11 cellular contexts compared by ENCODE assay signal in the genomic region with DNA sequence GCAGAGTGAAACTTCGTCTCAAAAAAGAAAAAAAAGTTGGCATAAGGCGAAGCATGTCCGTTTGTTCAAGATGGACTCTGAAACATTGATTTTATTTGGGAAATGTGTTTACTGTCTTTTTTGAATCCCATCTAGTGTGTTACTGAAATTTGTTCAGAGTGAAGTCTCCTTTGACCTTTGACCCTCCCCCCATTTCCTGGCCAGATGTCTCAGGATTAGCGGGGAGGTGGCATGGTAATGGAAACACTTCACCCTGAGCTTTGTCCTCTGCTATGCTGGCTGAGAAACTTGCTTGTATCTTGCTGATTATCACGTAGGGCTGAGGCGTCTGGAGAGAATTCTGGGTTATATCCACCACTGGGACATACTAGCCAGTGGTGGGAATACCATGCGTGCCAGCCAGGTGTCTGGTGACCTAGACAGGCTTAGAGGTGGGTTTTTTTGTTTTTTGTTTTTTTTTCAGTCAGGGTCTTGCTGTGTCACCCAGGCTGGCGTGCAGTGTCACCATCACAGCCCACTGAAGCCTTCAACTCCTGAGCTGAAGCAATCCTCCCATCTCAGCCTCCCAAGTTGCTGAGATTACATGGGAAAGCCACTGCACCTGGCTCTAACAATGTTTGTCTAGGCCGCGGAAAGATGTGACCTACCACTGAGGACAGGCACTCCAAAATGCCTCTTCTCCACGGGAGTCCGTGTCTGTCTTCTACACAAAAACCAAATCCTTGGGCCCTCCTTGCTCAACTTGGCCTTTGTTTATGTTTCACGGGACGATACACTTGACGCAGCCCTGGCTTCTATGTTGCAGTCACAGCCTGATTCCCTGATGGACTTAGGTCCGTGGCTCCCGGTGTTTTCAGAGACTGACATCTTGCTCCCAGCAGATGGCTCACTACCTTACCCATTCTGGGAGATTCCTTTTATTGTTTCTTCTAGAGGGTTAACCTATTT. TPM values are rescaled to one million over a fixed set of nuclear protein-coding genes. Genes with fewer than 3 reads are reported as not detected.
DNase-seq lines count a peak whose midpoint lies in the region; ATAC-seq, FAIRE-seq and TF ChIP-seq lines count a peak whose summit lies in the region.
"Had no signal": no experiment of that assay in that cellular context is flagged by ENCODE, and none has a peak within 500 bp of the region (broad histone marks: within the 10 kb centered on the region; RNA-seq: fewer than 3 reads in every experiment).

No MANE protein-coding gene starts in this region.

- no peak overlapping the region; the same call in 1 of the 2 replicates for H2AFZ ChIP-seq in GM23338
- peak overlapping the region; percentile 89 for H2AFZ ChIP-seq in HepG2 (ENCODE audit: low read length)

- TF ChIP-seq CTCF in AG09309 (IDR thresholded peaks at IDR 0.05; ENCODE audit: control insufficient read depth, insufficient read depth, low read depth, low read length, missing control alignments) (peak; percentile 20), GM23338 (conservative IDR thresholded peaks at IDR 0.05; ENCODE audit: low read depth in 2 of 2) (peak in 1 of 2 experiments; percentile 13; a peak in 1 of 4 replicates), astrocyte of the spinal cord (IDR thresholded peaks at IDR 0.05; ENCODE audit: low read depth, low read length) (peak; percentile 36), HepG2 (CRISPR knock-in tag; IDR thresholded peaks at IDR 0.05) (peak; percentile 73), gastrocnemius medialis (IDR thresholded peaks at IDR 0.05 in 4 of 5, conservative IDR thresholded peaks at IDR 0.05 in 1 of 5) (no peak)

- POLR2A ChIA-PET in HepG2 (lab: Yijun Ruan, JAX), result interaction anchor here (0.7 to 13.1 kb wide), 6 partner anchors 8 to 101 kb away, joined by 3 to 390 read pairs (median 31); a partner anchor contains a TSS

- no peaks in the 10 kb centered on the region; the same call in 2 of the 3 replicates for H3K9me3 Mint-ChIP-seq in GM23338

- H3K9ac ChIP-seq in HepG2 (ENCODE audit: insufficient read depth, low read depth, low read length), result peak overlapping the region; percentile 10; the same call in 1 of the 2 replicates

- H3K36me3 ChIP-seq in GM23338 (ENCODE audit: insufficient read depth) (no peaks in the 10 kb centered on the region; the same call in 1 of the 2 replicates), HepG2 (replicated peaks in 1 of 2; ENCODE audit: control insufficient read depth in 1 of 2, insufficient read depth in 2 of 2, low read length in 2 of 2) (peaks cover 0 to under 1% of the 10 kb centered on the region in 2 experiments; a peak in 2 of 5 replicates), gastrocnemius medialis (peaks cover 0 to 12% of the 10 kb centered on the region in 2 donors)

- no peak for TF ChIP-seq RAD21 in HepG2 (CRISPR knock-in tag; IDR thresholded peaks at IDR 0.05)

- peaks cover 26% of the 10 kb centered on the region for H3K4me1 Mint-ChIP-seq in GM23338

- H3K9me2 ChIP-seq in GM23338 (ENCODE audit: insufficient read depth), result no peaks in the 10 kb centered on the region

- WGBS in HepG2 (ENCODE audit: low lambda C conversion rate), result 6% methylated on average over 17 of the region's 17 CpGs

- CTCF ChIA-PET in HepG2 (lab: Yijun Ruan, JAX; ENCODE audit: low intra/inter-chr PET ratio, low total read pairs), result interaction anchor here (1.3 to 1.5 kb wide), 2 partner anchors 13 to 17 kb away, joined by 3 to 4 read pairs; no protein-coding TSS in a partner anchor

- no peak; a peak in 1 of 4 replicates for TF ChIP-seq POLR2A in HepG2 (IDR thresholded peaks at IDR 0.05; ENCODE audit: insufficient read depth in 1 of 2, low read depth in 2 of 2, low read length in 2 of 2)
- no peak for TF ChIP-seq POLR2A in gastrocnemius medialis (IDR thresholded peaks at IDR 0.05)

- FAIRE-seq in HepG2 (lab: Jason Lieb, UNC), result peak; percentile 94

- TF ChIP-seq EP300 in HepG2 (IDR thresholded peaks at IDR 0.05; ENCODE audit: low read depth in 2 of 2, low read length in 2 of 2) (peak in 1 of 2 experiments; percentile 15; a peak in 1 of 4 replicates), HepG2 (CRISPR knock-in tag; IDR thresholded peaks at IDR 0.05; ENCODE audit: borderline replicate concordance) (no peak)

- H3K9me3 ChIP-seq in HepG2 (ENCODE audit: low read length), result no peaks in the 10 kb centered on the region
- no peaks in the 10 kb centered on the region for H3K9me3 ChIP-seq in gastrocnemius medialis

- DNase-seq in AG09309 (ENCODE audit: low read depth) (no peak), GM23338 (ENCODE audit: low spot score) (no peak), astrocyte of the spinal cord (ENCODE audit: low read depth, low spot score) (no peak), HepG2 (ENCODE audit: low spot score) (peak; percentile 56), gastrocnemius medialis (no peak), GOT3 (lab: John Stamatoyannopoulos, UW) (no peak)
- DNase-seq: activated naive CD4-positive, alpha-beta T cell treated with anti-CD3 and anti-CD28 coated beads, Interleukin-2, amount 50 U/mL, for 16 hours had no signal

- peaks cover 15% of the 10 kb centered on the region; the same call in 1 of the 2 replicates for H3F3A ChIP-seq in GM23338 (replicated peaks; ENCODE audit: low read depth)

- H3K4me2 ChIP-seq in GM23338 (no peak overlapping the region), HepG2 (ENCODE audit: low read depth, low read length) (peak overlapping the region; percentile 98)

- in situ Hi-C loops in astrocyte of the spinal cord (cut with HindIII; ENCODE audit: low sequenced_read_pairs) (no loop called here), HepG2 (cut with HindIII; ENCODE audit: extremely low pct_ligation_motif_present, low pct_unique_long_range_greater_than_20kb) (no loop called here), gastrocnemius medialis (cut with MboI; ENCODE audit: low sequenced_read_pairs in 4 of 4) (loop anchor here in 1 of 4 donors (25.0 kb wide), 1 partner anchor 116 kb away; a partner anchor contains a TSS)

- H3K27me3 ChIP-seq in GM23338 (ENCODE audit: insufficient read depth) (no peaks in the 10 kb centered on the region), HepG2 (ENCODE audit: control insufficient read depth in 1 of 2, insufficient read depth in 2 of 2, low read length in 2 of 2) (no peaks in the 10 kb centered on the region), gastrocnemius medialis (no peaks in the 10 kb centered on the region)

- H3K4me3 Mint-ChIP-seq in GM23338, result no peak overlapping the region; the same call in 2 of the 3 replicates

- H3K27ac ChIP-seq in GM23338 (ENCODE audit: low read depth), result no peak overlapping the region
- no peak overlapping the region for H3K27ac ChIP-seq in HepG2 (ENCODE audit: extremely low read length, insufficient read depth, low read length)
- peak overlapping the region in 1 of 4 donors; percentile 76 for H3K27ac ChIP-seq in gastrocnemius medialis
- H3K27ac ChIP-seq: epithelial cell of prostate, skin epidermis had no signal

- H3K36me3 Mint-ChIP-seq in GM23338 (ENCODE audit: low read depth), result peaks cover 17% of the 10 kb centered on the region; the same call in 2 of the 3 replicates

- H4K20me1 ChIP-seq in GM23338 (replicated peaks; ENCODE audit: insufficient read depth) (peaks cover 4% of the 10 kb centered on the region; the same call in 1 of the 2 replicates), HepG2 (ENCODE audit: insufficient read depth, low read length) (peaks cover 2% of the 10 kb centered on the region; the same call in 1 of the 2 replicates)

- no peaks in the 10 kb centered on the region for H3K4me1 ChIP-seq in GM23338 (ENCODE audit: insufficient read depth)
- H3K4me1 ChIP-seq in HepG2 (ENCODE audit: insufficient read depth, low read length), result peaks cover 58% of the 10 kb centered on the region
- peaks cover 34 to 40% of the 10 kb centered on the region in 2 donors for H3K4me1 ChIP-seq in gastrocnemius medialis

- BruUV-seq in HepG2 (replicated peaks; lab: Mats Ljungman, UMichigan), result no TSS peak

- H3K79me2 ChIP-seq in GM23338 (replicated peaks; ENCODE audit: insufficient read depth) (no peaks in the 10 kb centered on the region; the same call in 1 of the 2 replicates), HepG2 (ENCODE audit: insufficient read depth, low read length) (no peaks in the 10 kb centered on the region)

- intact Hi-C loops in HepG2 (cut with micrococcal nuclease; ENCODE audit: unreplicated experiment), result no loop called here
- intact Hi-C loops in gastrocnemius medialis (cut with DNase I; ENCODE audit: low total_unique reads), result no loop called here

- no peak for ATAC-seq in GM23338
- ATAC-seq in HepG2, result peak; percentile 37
- no peak for ATAC-seq in gastrocnemius medialis
- ATAC-seq in HG03460 (IDR thresholded peaks at IDR 0.05; ENCODE audit: unreplicated experiment), result no peak
- no peak for ATAC-seq in GM18861 (IDR thresholded peaks at IDR 0.05; ENCODE audit: unreplicated experiment)

- H3K27ac Mint-ChIP-seq in GM23338, result peak overlapping the region; percentile 63

- H3K27me3 Mint-ChIP-seq in GM23338 (ENCODE audit: insufficient read depth, low read depth, poor library complexity), result peaks cover 33% of the 10 kb centered on the region

- H3K4me3 ChIP-seq in AG09309 (ENCODE audit: control insufficient read depth, low read depth, low read length) (no peak overlapping the region), GM23338 (no peak overlapping the region), astrocyte of the spinal cord (ENCODE audit: low read depth, low read length) (no peak overlapping the region), HepG2 (replicated peaks in 1 of 3; ENCODE audit: insufficient read depth in 1 of 3, low read depth in 2 of 3, low read length in 3 of 3) (peak overlapping the region; percentile 37 to 58 (median 39); a peak in 5 of 6 replicates), gastrocnemius medialis (no peak overlapping the region)
- H3K4me3 ChIP-seq: skin epidermis had no signal

RNA-seq across cellular contexts. Expression of a gene that starts 6.6 kb away (rescaled TPM):
- total RNA-seq in GM23338 (2014; rRNA removed; shearing (Covaris generic)), result 30.5 TPM in 2 replicates
- 31.7 and 34.7 TPM in 2 replicates for polyA plus RNA-seq in GM23338 (2016; fragmentation: Nextera tagmentation; extraction: Ambion mirVana)
- total RNA-seq in HepG2 (2016; rRNA removed; fragmentation: Illumina TruSeq; extraction: Trizol), result 93.6 and 95.6 TPM in 2 replicates
- total RNA-seq in HepG2 (2016; cell fraction: cytosol; rRNA removed; fragmentation: Illumina TruSeq; extraction: Trizol; ENCODE audit: low read depth), result 31.6 and 39.5 TPM in 2 replicates
- 94.0 and 98.0 TPM in 2 replicates for total RNA-seq in HepG2 (2016; cell fraction: insoluble cytoplasmic fraction; rRNA removed; fragmentation: Illumina TruSeq; extraction: Trizol)
- 35.0 and 44.2 TPM in 2 replicates for total RNA-seq in HepG2 (2016; cell fraction: membrane; rRNA removed; fragmentation: Illumina TruSeq; extraction: Trizol)
- 44.3 and 48.9 TPM in 2 replicates for total RNA-seq in HepG2 (2016; cell fraction: nucleus; rRNA removed; fragmentation: Illumina TruSeq; extraction: Trizol)
- 59.9 and 93.0 TPM in 2 replicates for polyA plus RNA-seq in HepG2 (2011; rRNA removed)
- polyA plus RNA-seq in HepG2 (2011; cell fraction: cytosol; rRNA removed), result 65.7 and 112 TPM in 2 replicates
- 162 and 164 TPM in 2 replicates for polyA plus RNA-seq in HepG2 (2011; cell fraction: nucleus; rRNA removed)
- 57.4 and 59.7 TPM in 2 replicates for polyA plus RNA-seq in HepG2 (2012)
- 29.0 and 30.8 TPM in 2 replicates for polyA plus RNA-seq in HepG2 (2016; cell fraction: cytosol; fragmentation: Illumina TruSeq; extraction: Trizol; ENCODE audit: low read depth)
- polyA plus RNA-seq in HepG2 (2016; cell fraction: insoluble cytoplasmic fraction; fragmentation: Illumina TruSeq; extraction: Trizol; ENCODE audit: low read depth), result 86.3 and 86.5 TPM in 2 replicates
- polyA plus RNA-seq in HepG2 (2016; cell fraction: membrane; fragmentation: Illumina TruSeq; extraction: Trizol; ENCODE audit: low read depth), result 25.3 and 27.1 TPM in 2 replicates
- polyA plus RNA-seq in HepG2 (2016; cell fraction: nucleus; fragmentation: Illumina TruSeq; extraction: Trizol; ENCODE audit: insufficient read depth, low read depth), result 72.3 and 78.9 TPM in 2 replicates
- polyA minus RNA-seq in HepG2 (2011; rRNA and poly(A)+ RNA removed; ENCODE audit: low replicate concordance), result 28.9 and 121 TPM in 2 replicates
- 45.9 and 49.6 TPM in 2 replicates for polyA minus RNA-seq in HepG2 (2011; cell fraction: cytosol; rRNA and poly(A)+ RNA removed)
- 26.3 and 28.6 TPM in 2 replicates for polyA minus RNA-seq in HepG2 (2011; cell fraction: nucleus; rRNA and poly(A)+ RNA removed)
- 10 to 100 TPM in 2 of 4 donors, 1 to 10 TPM in 2; 8.7 to 18.3 (median 11.0) TPM for total RNA-seq in gastrocnemius medialis

RNA-seq across cellular contexts. Expression of a gene that starts 13.0 kb away (rescaled TPM):
- 65.2 and 67.0 TPM in 2 replicates for total RNA-seq in GM23338 (2014; rRNA removed; shearing (Covaris generic))
- 16.6 and 21.8 TPM in 2 replicates for polyA plus RNA-seq in GM23338 (2016; fragmentation: Nextera tagmentation; extraction: Ambion mirVana)
- total RNA-seq in HepG2 (2016; rRNA removed; fragmentation: Illumina TruSeq; extraction: Trizol), result 28.6 and 33.0 TPM in 2 replicates
- total RNA-seq in HepG2 (2016; cell fraction: cytosol; rRNA removed; fragmentation: Illumina TruSeq; extraction: Trizol; ENCODE audit: low read depth), result 37.2 and 44.0 TPM in 2 replicates
- total RNA-seq in HepG2 (2016; cell fraction: insoluble cytoplasmic fraction; rRNA removed; fragmentation: Illumina TruSeq; extraction: Trizol), result 21.2 and 33.0 TPM in 2 replicates
- total RNA-seq in HepG2 (2016; cell fraction: membrane; rRNA removed; fragmentation: Illumina TruSeq; extraction: Trizol), result 58.6 and 59.5 TPM in 2 replicates
- 38.6 and 43.6 TPM in 2 replicates for total RNA-seq in HepG2 (2016; cell fraction: nucleus; rRNA removed; fragmentation: Illumina TruSeq; extraction: Trizol)
- polyA plus RNA-seq in HepG2 (2011; rRNA removed), result 30.7 and 31.6 TPM in 2 replicates
- 18.7 and 21.7 TPM in 2 replicates for polyA plus RNA-seq in HepG2 (2011; cell fraction: cytosol; rRNA removed)
- 50.0 and 56.4 TPM in 2 replicates for polyA plus RNA-seq in HepG2 (2011; cell fraction: nucleus; rRNA removed)
- 20.8 and 23.9 TPM in 2 replicates for polyA plus RNA-seq in HepG2 (2012)
- polyA plus RNA-seq in HepG2 (2016; cell fraction: cytosol; fragmentation: Illumina TruSeq; extraction: Trizol; ENCODE audit: low read depth), result 55.3 and 62.7 TPM in 2 replicates
- polyA plus RNA-seq in HepG2 (2016; cell fraction: insoluble cytoplasmic fraction; fragmentation: Illumina TruSeq; extraction: Trizol; ENCODE audit: low read depth), result 28.7 and 35.1 TPM in 2 replicates
- polyA plus RNA-seq in HepG2 (2016; cell fraction: membrane; fragmentation: Illumina TruSeq; extraction: Trizol; ENCODE audit: low read depth), result 64.7 and 69.9 TPM in 2 replicates
- polyA plus RNA-seq in HepG2 (2016; cell fraction: nucleus; fragmentation: Illumina TruSeq; extraction: Trizol; ENCODE audit: insufficient read depth, low read depth), result 52.8 and 60.0 TPM in 2 replicates
- polyA minus RNA-seq in HepG2 (2011; rRNA and poly(A)+ RNA removed; ENCODE audit: low replicate concordance), result 24.3 and 28.1 TPM in 2 replicates
- 10.4 and 14.9 TPM in 2 replicates for polyA minus RNA-seq in HepG2 (2011; cell fraction: cytosol; rRNA and poly(A)+ RNA removed)
- polyA minus RNA-seq in HepG2 (2011; cell fraction: nucleus; rRNA and poly(A)+ RNA removed), result 78.9 and 91.3 TPM in 2 replicates
- 10 to 100 TPM; 10.4 to 19.2 (median 13.1) TPM for total RNA-seq in gastrocnemius medialis

RNA-seq across cellular contexts. Expression of a gene that starts 50.3 kb away (rescaled TPM):
- total RNA-seq in GM23338 (2014; rRNA removed; shearing (Covaris generic)), result 9.7 and 10.3 TPM in 2 replicates
- 4.2 and 6.1 TPM in 2 replicates for polyA plus RNA-seq in GM23338 (2016; fragmentation: Nextera tagmentation; extraction: Ambion mirVana)
- 4.0 and 6.9 TPM in 2 replicates for total RNA-seq in HepG2 (2016; rRNA removed; fragmentation: Illumina TruSeq; extraction: Trizol)
- total RNA-seq in HepG2 (2016; cell fraction: cytosol; rRNA removed; fragmentation: Illumina TruSeq; extraction: Trizol; ENCODE audit: low read depth), result 9.2 and 10.4 TPM in 2 replicates
- total RNA-seq in HepG2 (2016; cell fraction: insoluble cytoplasmic fraction; rRNA removed; fragmentation: Illumina TruSeq; extraction: Trizol), result 3.9 and 6.3 TPM in 2 replicates
- total RNA-seq in HepG2 (2016; cell fraction: membrane; rRNA removed; fragmentation: Illumina TruSeq; extraction: Trizol), result 10.1 and 14.6 TPM in 2 replicates
- 3.7 and 3.9 TPM in 2 replicates for total RNA-seq in HepG2 (2016; cell fraction: nucleus; rRNA removed; fragmentation: Illumina TruSeq; extraction: Trizol)
- 14.5 and 14.7 TPM in 2 replicates for polyA plus RNA-seq in HepG2 (2011; rRNA removed)
- polyA plus RNA-seq in HepG2 (2011; cell fraction: cytosol; rRNA removed), result 5.1 and 8.2 TPM in 2 replicates
- polyA plus RNA-seq in HepG2 (2011; cell fraction: nucleus; rRNA removed), result 28.7 and 39.5 TPM in 2 replicates
- 13.2 and 14.2 TPM in 2 replicates for polyA plus RNA-seq in HepG2 (2012)
- 36.1 and 40.9 TPM in 2 replicates for polyA plus RNA-seq in HepG2 (2016; cell fraction: cytosol; fragmentation: Illumina TruSeq; extraction: Trizol; ENCODE audit: low read depth)
- polyA plus RNA-seq in HepG2 (2016; cell fraction: insoluble cytoplasmic fraction; fragmentation: Illumina TruSeq; extraction: Trizol; ENCODE audit: low read depth), result 10.5 and 16.8 TPM in 2 replicates
- polyA plus RNA-seq in HepG2 (2016; cell fraction: membrane; fragmentation: Illumina TruSeq; extraction: Trizol; ENCODE audit: low read depth), result 41.4 and 43.0 TPM in 2 replicates
- polyA plus RNA-seq in HepG2 (2016; cell fraction: nucleus; fragmentation: Illumina TruSeq; extraction: Trizol; ENCODE audit: insufficient read depth, low read depth), result 20.5 and 28.1 TPM in 2 replicates
- polyA minus RNA-seq in HepG2 (2011; rRNA and poly(A)+ RNA removed; ENCODE audit: low replicate concordance), result 25.3 and 28.4 TPM in 2 replicates
- polyA minus RNA-seq in HepG2 (2011; cell fraction: cytosol; rRNA and poly(A)+ RNA removed), result 8.4 and 12.7 TPM in 2 replicates
- polyA minus RNA-seq in HepG2 (2011; cell fraction: nucleus; rRNA and poly(A)+ RNA removed), result 3.2 and 6.3 TPM in 2 replicates
- 10 to 100 TPM in 1 of 4 donors, 1 to 10 TPM in 3; 3.6 to 20.2 (median 6.3) TPM for total RNA-seq in gastrocnemius medialis

Comparison
In these comparisons a context has a peak if more than half of its experiments do, and no peak if none do; other contexts are left out.
1. H3K4me3 ChIP-seq: peak in HepG2 (3 of 3); none in AG09309 (single experiment), GM23338 (single experiment), astrocyte of the spinal cord (single experiment) and gastrocnemius medialis (0 of 4).
2. CTCF ChIP-seq: peak in AG09309 (single experiment), astrocyte of the spinal cord (single experiment) and HepG2 (single experiment); none in gastrocnemius medialis (0 of 5).